In genomic region chrX:130095249-130095648, GRCh38 we compare ENCODE assay signal across 16 cellular contexts. TPM values are rescaled to one million over a fixed set of nuclear protein-coding genes. Genes with fewer than 3 reads are reported as not detected.
DNase-seq lines count a peak whose midpoint lies in the region; ATAC-seq and TF ChIP-seq lines count a peak whose summit lies in the region.
"Had no signal": no experiment of that assay in that cellular context is flagged by ENCODE, and none has a peak within 500 bp of the region (broad histone marks: within the 10 kb centered on the region; RNA-seq: fewer than 3 reads in every experiment).

No MANE protein-coding gene starts in this region.

- CTCF ChIA-PET in CD8-positive, alpha-beta memory T cell (lab: Charles Lee): interaction anchor here (0.9 to 1.9 kb wide), 6 partner anchors 9 to 34 kb away, joined by 4 to 6 read pairs (median 4); no protein-coding TSS in a partner anchor

- no peaks in the 10 kb centered on the region for H3K9me3 Mint-ChIP-seq in activated T-cell treated with anti-CD3 and anti-CD28 coated beads, Interleukin-2, amount 50 U/mL, for 24 hours
- no peaks in the 10 kb centered on the region for H3K9me3 Mint-ChIP-seq in activated T-cell treated with anti-CD3 and anti-CD28 coated beads, Interleukin-2, amount 50 U/mL, for 72 hours
- no peaks in the 10 kb centered on the region for H3K9me3 Mint-ChIP-seq in CD8-positive, alpha-beta memory T cell
- H3K9me3 Mint-ChIP-seq in central memory CD8-positive, alpha-beta T cell: no peaks in the 10 kb centered on the region
- no peaks in the 10 kb centered on the region for H3K9me3 Mint-ChIP-seq in stimulated activated naive B cell treated with anti-CD40 and anti-IgM and Interleukin-4, amounts not matched to agents 10 μg/mL and 1 μg/mL and 100 μg/mL, for 72 hours
- H3K9me3 Mint-ChIP-seq: IgD-negative memory B cell had no signal

- no peaks in the 10 kb centered on the region for H3K36me3 ChIP-seq in CD8-positive, alpha-beta memory T cell (ENCODE audit: insufficient read depth, low read length)
- H3K36me3 ChIP-seq in upper lobe of right lung: no peaks in the 10 kb centered on the region

- POLR2A ChIA-PET in CD8-positive, alpha-beta memory T cell (lab: Charles Lee): interaction anchor here (1.1 kb wide), 1 partner anchor 13 kb away, joined by 6 read pairs; no protein-coding TSS in a partner anchor

- DNase-seq in activated T-cell treated with anti-CD3 and anti-CD28 coated beads, Interleukin-2, amount 50 U/mL, for 24 hours: no peak
- DNase-seq in activated T-cell treated with anti-CD3 and anti-CD28 coated beads, Interleukin-2, amount 50 U/mL, for 72 hours: no peak
- no peak for DNase-seq in CD8-positive, alpha-beta memory T cell
- no peak for DNase-seq in central memory CD8-positive, alpha-beta T cell (ENCODE audit: low spot score in 2 of 2)
- DNase-seq in stimulated activated naive B cell treated with anti-CD40 and anti-IgM and Interleukin-4, amounts not matched to agents 10 μg/mL and 1 μg/mL and 100 μg/mL, for 72 hours: no peak
- DNase-seq in upper lobe of right lung: no peak
- DNase-seq: DMS 273 treated with DMSO at 0.1 percent for 48 hours, EL, H9, NCI-H1436 treated with DMSO at 0.1 percent for 48 hours, NCI-H2081, SIG-M5 had no signal

- no peak for ATAC-seq in activated T-cell treated with anti-CD3 and anti-CD28 coated beads, Interleukin-2, amount 50 U/mL, for 72 hours (replicated peaks in 1 of 2)
- ATAC-seq in central memory CD8-positive, alpha-beta T cell (replicated peaks; ENCODE audit: extremely low read depth, poor library complexity, severe bottlenecking): no peak
- no peak for ATAC-seq in stimulated activated naive B cell treated with anti-CD40 and anti-IgM and Interleukin-4, amounts not matched to agents 10 μg/mL and 1 μg/mL and 100 μg/mL, for 72 hours (replicated peaks)
- ATAC-seq in upper lobe of right lung (no peak), GM19463 (IDR thresholded peaks at IDR 0.05; ENCODE audit: unreplicated experiment) (no peak), GM18909 (IDR thresholded peaks at IDR 0.05; ENCODE audit: poor library complexity, unreplicated experiment) (no peak)
- ATAC-seq: A549 had no signal

- peak overlapping the region; percentile 64 for H3K27ac Mint-ChIP-seq in activated T-cell treated with anti-CD3 and anti-CD28 coated beads, Interleukin-2, amount 50 U/mL, for 24 hours
- no peak overlapping the region for H3K27ac Mint-ChIP-seq in activated T-cell treated with anti-CD3 and anti-CD28 coated beads, Interleukin-2, amount 50 U/mL, for 72 hours
- peak overlapping the region; percentile 59 to 98 (median 82) for H3K27ac Mint-ChIP-seq in CD8-positive, alpha-beta memory T cell
- peak overlapping the region; percentile 44 for H3K27ac Mint-ChIP-seq in central memory CD8-positive, alpha-beta T cell (ENCODE audit: low read depth)
- H3K27ac Mint-ChIP-seq in stimulated activated naive B cell treated with anti-CD40 and anti-IgM and Interleukin-4, amounts not matched to agents 10 μg/mL and 1 μg/mL and 100 μg/mL, for 72 hours: peak overlapping the region; percentile 20

- no peak overlapping the region for H3K27ac ChIP-seq in CD8-positive, alpha-beta memory T cell (ENCODE audit: low read depth, low read length)
- no peak overlapping the region for H3K27ac ChIP-seq in upper lobe of right lung
- H3K27ac ChIP-seq: A549 had no signal

- H3K4me3 Mint-ChIP-seq in activated T-cell treated with anti-CD3 and anti-CD28 coated beads, Interleukin-2, amount 50 U/mL, for 24 hours: no peak overlapping the region
- H3K4me3 Mint-ChIP-seq in activated T-cell treated with anti-CD3 and anti-CD28 coated beads, Interleukin-2, amount 50 U/mL, for 72 hours: no peak overlapping the region
- H3K4me3 Mint-ChIP-seq in CD8-positive, alpha-beta memory T cell: peak overlapping the region in 3 of 7 donors; percentile 20 to 74 (median 39)
- H3K4me3 Mint-ChIP-seq in central memory CD8-positive, alpha-beta T cell: no peak overlapping the region
- H3K4me3 Mint-ChIP-seq in stimulated activated naive B cell treated with anti-CD40 and anti-IgM and Interleukin-4, amounts not matched to agents 10 μg/mL and 1 μg/mL and 100 μg/mL, for 72 hours: no peak overlapping the region
- H3K4me3 Mint-ChIP-seq: H9 had no signal

- no peak for TF ChIP-seq CTCF in upper lobe of right lung (IDR thresholded peaks at IDR 0.05)

- H3K4me1 ChIP-seq in CD8-positive, alpha-beta memory T cell (ENCODE audit: insufficient read depth, low read length): peaks cover 69% of the 10 kb centered on the region
- H3K4me1 ChIP-seq in upper lobe of right lung: peaks cover 32% of the 10 kb centered on the region

- intact Hi-C loops in upper lobe of right lung (cut with DNase I): no loop called here

- H3K27me3 Mint-ChIP-seq in activated T-cell treated with anti-CD3 and anti-CD28 coated beads, Interleukin-2, amount 50 U/mL, for 24 hours: no peaks in the 10 kb centered on the region
- H3K27me3 Mint-ChIP-seq in activated T-cell treated with anti-CD3 and anti-CD28 coated beads, Interleukin-2, amount 50 U/mL, for 72 hours (ENCODE audit: low read depth): no peaks in the 10 kb centered on the region
- peaks cover 0 to 2% of the 10 kb centered on the region in 2 donors for H3K27me3 Mint-ChIP-seq in CD8-positive, alpha-beta memory T cell
- no peaks in the 10 kb centered on the region for H3K27me3 Mint-ChIP-seq in central memory CD8-positive, alpha-beta T cell
- H3K27me3 Mint-ChIP-seq in stimulated activated naive B cell treated with anti-CD40 and anti-IgM and Interleukin-4, amounts not matched to agents 10 μg/mL and 1 μg/mL and 100 μg/mL, for 72 hours: no peaks in the 10 kb centered on the region
- H3K27me3 Mint-ChIP-seq: IgD-negative memory B cell had no signal

- H3K27me3 ChIP-seq in CD8-positive, alpha-beta memory T cell (ENCODE audit: insufficient read depth, low read length, poor library complexity, severe bottlenecking): no peaks in the 10 kb centered on the region
- H3K27me3 ChIP-seq in upper lobe of right lung: no peaks in the 10 kb centered on the region

- no peaks in the 10 kb centered on the region for H3K9me3 ChIP-seq in CD8-positive, alpha-beta memory T cell (ENCODE audit: low read length)
- H3K9me3 ChIP-seq in upper lobe of right lung: no peaks in the 10 kb centered on the region
- H3K9me3 ChIP-seq: A549 had no signal

- peaks cover 10% of the 10 kb centered on the region for H3K36me3 Mint-ChIP-seq in activated T-cell treated with anti-CD3 and anti-CD28 coated beads, Interleukin-2, amount 50 U/mL, for 24 hours (ENCODE audit: low read depth)
- no peaks in the 10 kb centered on the region for H3K36me3 Mint-ChIP-seq in activated T-cell treated with anti-CD3 and anti-CD28 coated beads, Interleukin-2, amount 50 U/mL, for 72 hours (ENCODE audit: insufficient read depth in 2 of 2)
- H3K36me3 Mint-ChIP-seq in CD8-positive, alpha-beta memory T cell: peaks cover 0 to 2% (median 0%) of the 10 kb centered on the region in 3 donors
- H3K36me3 Mint-ChIP-seq in central memory CD8-positive, alpha-beta T cell (ENCODE audit: insufficient read depth): peaks cover 9% of the 10 kb centered on the region
- H3K36me3 Mint-ChIP-seq in stimulated activated naive B cell treated with anti-CD40 and anti-IgM and Interleukin-4, amounts not matched to agents 10 μg/mL and 1 μg/mL and 100 μg/mL, for 72 hours: peaks cover 2 to 9% of the 10 kb centered on the region in 2 donors
- H3K36me3 Mint-ChIP-seq: IgD-negative memory B cell had no signal

- H3K4me3 ChIP-seq in CD8-positive, alpha-beta memory T cell (ENCODE audit: low read length): no peak overlapping the region
- no peak overlapping the region for H3K4me3 ChIP-seq in upper lobe of right lung
- H3K4me3 ChIP-seq: A549 had no signal

- peaks cover 78% of the 10 kb centered on the region for H3K4me1 Mint-ChIP-seq in activated T-cell treated with anti-CD3 and anti-CD28 coated beads, Interleukin-2, amount 50 U/mL, for 24 hours (ENCODE audit: low read depth)
- peaks cover 65% of the 10 kb centered on the region for H3K4me1 Mint-ChIP-seq in activated T-cell treated with anti-CD3 and anti-CD28 coated beads, Interleukin-2, amount 50 U/mL, for 72 hours (ENCODE audit: low read depth)
- peaks cover 61 to 82% (median 72%) of the 10 kb centered on the region in 3 donors for H3K4me1 Mint-ChIP-seq in CD8-positive, alpha-beta memory T cell
- H3K4me1 Mint-ChIP-seq in central memory CD8-positive, alpha-beta T cell: peaks cover 43% of the 10 kb centered on the region
- H3K4me1 Mint-ChIP-seq in stimulated activated naive B cell treated with anti-CD40 and anti-IgM and Interleukin-4, amounts not matched to agents 10 μg/mL and 1 μg/mL and 100 μg/mL, for 72 hours: peaks cover 32 to 60% of the 10 kb centered on the region in 2 donors

RNA-seq across cellular contexts. Expression of gene ELF4, which starts 15.0 kb away (rescaled TPM):
- 10 to 100 TPM; 37.9 to 41.0 TPM for total RNA-seq in activated T-cell treated with anti-CD3 and anti-CD28 coated beads, Interleukin-2, amount 50 U/mL, for 72 hours
- 10 to 100 TPM; 23.8 to 24.7 TPM for total RNA-seq in CD8-positive, alpha-beta memory T cell
- 19.5 TPM for polyA plus RNA-seq in CD8-positive, alpha-beta memory T cell
- 23.8 TPM for total RNA-seq in upper lobe of right lung
